8 cellular contexts compared by ENCODE assay signal in the genomic region with DNA sequence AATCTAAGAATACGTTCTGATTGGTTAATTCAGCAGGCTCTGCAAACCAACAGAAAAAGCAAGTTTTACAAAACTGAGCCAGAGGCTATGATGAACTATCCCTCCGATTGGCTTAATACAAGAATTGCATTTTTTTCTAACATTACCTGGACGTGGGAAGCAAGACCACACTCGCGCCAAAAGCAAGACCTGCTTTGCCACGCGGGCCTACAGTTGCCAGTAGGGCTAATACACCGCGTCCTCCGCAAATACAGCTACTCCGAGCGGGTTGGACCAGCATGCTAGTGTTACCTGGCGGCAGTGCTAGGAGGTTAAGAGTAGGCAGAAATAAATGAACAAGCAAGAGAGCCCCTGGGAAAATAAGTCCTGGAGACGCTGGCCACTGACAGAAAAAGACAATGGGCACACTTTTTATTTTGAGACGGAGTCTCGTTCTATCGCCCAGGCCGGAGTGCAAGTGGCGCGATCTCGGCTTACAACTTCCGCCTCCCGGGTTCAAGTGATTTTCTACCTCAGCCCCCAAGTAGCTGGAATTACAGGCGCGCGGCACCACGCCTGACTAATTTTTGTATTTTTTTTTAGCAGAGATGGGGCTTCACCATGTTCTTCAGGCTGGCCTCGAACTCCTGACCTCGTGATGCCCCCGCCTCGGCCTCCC.
A peak's percentile ranks its signal among the peaks of the same experiment; 100 is the strongest.
DNase-seq lines count a peak whose midpoint lies in the region; ATAC-seq and TF ChIP-seq lines count a peak whose summit lies in the region.

No MANE protein-coding gene starts in this region.

- TF ChIP-seq POLR2A in GM15510 (IDR thresholded peaks at IDR 0.05; ENCODE audit: borderline replicate concordance, extremely low read depth, insufficient read length) = peak; percentile 9

- peaks cover 17% of the 10 kb centered on the region for H3K36me3 Mint-ChIP-seq in activated CD4-positive, alpha-beta memory T cell treated with anti-CD3 and anti-CD28 coated beads, Interleukin-2, amount 10 ng/mL, durations not matched to agents 7 days and 5 days (ENCODE audit: low read depth)
- H3K36me3 Mint-ChIP-seq in progenitor cell of endocrine pancreas (ENCODE audit: insufficient read depth) = no peaks in the 10 kb centered on the region

- POLR2A ChIA-PET in activated CD4-positive, alpha-beta memory T cell treated with anti-CD3 and anti-CD28 coated beads, Interleukin-2, amount 10 ng/mL, durations not matched to agents 7 days and 5 days (lab: Charles Lee) = interaction anchor here (1.1 to 9.7 kb wide), 35 partner anchors 8 to 1660 kb away, joined by 3 to 833 read pairs (median 27); a partner anchor contains a TSS

- H3K4me3 Mint-ChIP-seq in activated CD4-positive, alpha-beta memory T cell treated with anti-CD3 and anti-CD28 coated beads, Interleukin-2, amount 10 ng/mL, durations not matched to agents 7 days and 5 days = peak overlapping the region; percentile 76
- peak overlapping the region; percentile 81 for H3K4me3 Mint-ChIP-seq in progenitor cell of endocrine pancreas (ENCODE audit: low read depth)

- peak; percentile 62 for DNase-seq in activated CD4-positive, alpha-beta memory T cell treated with anti-CD3 and anti-CD28 coated beads, Interleukin-2, amount 10 ng/mL, durations not matched to agents 7 days and 5 days
- DNase-seq in progenitor cell of endocrine pancreas (ENCODE audit: low spot score, unreplicated experiment) (no peak), AML-193 (lab: John Stamatoyannopoulos, UW) (no peak)

- H3K4me1 Mint-ChIP-seq in activated CD4-positive, alpha-beta memory T cell treated with anti-CD3 and anti-CD28 coated beads, Interleukin-2, amount 10 ng/mL, durations not matched to agents 7 days and 5 days = peaks cover 42% of the 10 kb centered on the region
- peaks cover 17% of the 10 kb centered on the region for H3K4me1 Mint-ChIP-seq in progenitor cell of endocrine pancreas (ENCODE audit: low read depth)

- H3K9me3 Mint-ChIP-seq in activated CD4-positive, alpha-beta memory T cell treated with anti-CD3 and anti-CD28 coated beads, Interleukin-2, amount 10 ng/mL, durations not matched to agents 7 days and 5 days = no peaks in the 10 kb centered on the region
- H3K9me3 Mint-ChIP-seq in progenitor cell of endocrine pancreas (ENCODE audit: low read depth) = no peaks in the 10 kb centered on the region

- CTCF ChIA-PET in activated CD4-positive, alpha-beta memory T cell treated with anti-CD3 and anti-CD28 coated beads, Interleukin-2, amount 10 ng/mL, durations not matched to agents 7 days and 5 days (lab: Charles Lee) = interaction anchor here (1.5 to 6.8 kb wide), 5 partner anchors 9 to 35 kb away, joined by 7 to 48 read pairs (median 16); a partner anchor contains a TSS

- H3K27me3 Mint-ChIP-seq in activated CD4-positive, alpha-beta memory T cell treated with anti-CD3 and anti-CD28 coated beads, Interleukin-2, amount 10 ng/mL, durations not matched to agents 7 days and 5 days = no peaks in the 10 kb centered on the region
- no peaks in the 10 kb centered on the region for H3K27me3 Mint-ChIP-seq in progenitor cell of endocrine pancreas

- peak; percentile 16 for ATAC-seq in HG03354 (IDR thresholded peaks at IDR 0.05; ENCODE audit: poor library complexity, severe bottlenecking, unreplicated experiment)
- ATAC-seq in esophagus mucosa = peak; percentile 46
- no peak for ATAC-seq in HG02763 (IDR thresholded peaks at IDR 0.05; ENCODE audit: unreplicated experiment)
- no peak for ATAC-seq in HG02623 (IDR thresholded peaks at IDR 0.05; ENCODE audit: unreplicated experiment)

- H3K27ac Mint-ChIP-seq in activated CD4-positive, alpha-beta memory T cell treated with anti-CD3 and anti-CD28 coated beads, Interleukin-2, amount 10 ng/mL, durations not matched to agents 7 days and 5 days = peak overlapping the region; percentile 95
- peak overlapping the region; percentile 87 for H3K27ac Mint-ChIP-seq in progenitor cell of endocrine pancreas

- no peak for TF ChIP-seq CTCF in progenitor cell of endocrine pancreas (IDR thresholded peaks at IDR 0.05; ENCODE audit: unreplicated experiment)

Comparison
In these comparisons a context has a peak if more than half of its experiments do, and no peak if none do; other contexts are left out.
1. ATAC-seq: peak in HG03354 (single experiment) and esophagus mucosa (single experiment); none in HG02763 (single experiment) and HG02623 (single experiment).